Comparison of ENCODE assay signal across 1 cellular context in genomic region chr17:21272881-21273839, GRCh38.
A peak's percentile ranks its signal among the peaks of the same experiment; 100 is the strongest.
TF ChIP-seq lines count a peak whose summit lies in the region.

No MANE protein-coding gene starts in this region.

TF ChIP-seq in K562, 482 proteins besides CTCF, POLR2A, EP300 and RAD21 (continued from another document):
- no peak for TF ChIP-seq CLOCK (CRISPR knock-in tag; IDR thresholded peaks at IDR 0.05; ENCODE audit: borderline replicate concordance)
- peak; percentile 57; the same call in 1 of the 2 replicates for TF ChIP-seq SOX6 (IDR thresholded peaks at IDR 0.05)
- TF ChIP-seq ZNF274 (IDR thresholded peaks at IDR 0.05; ENCODE audit: borderline replicate concordance, low read depth, low read length) = no peak
- no peak for TF ChIP-seq ZBTB1 (CRISPR knock-in tag; IDR thresholded peaks at IDR 0.05; ENCODE audit: borderline replicate concordance, low read depth)
- TF ChIP-seq PTRF (tag; IDR thresholded peaks at IDR 0.05) = no peak
- TF ChIP-seq MCM3 (IDR thresholded peaks at IDR 0.05) = no peak
- 0 out of 2 replicates have a peak, but pooled peaks have one; percentile 29 for TF ChIP-seq MTA1 (IDR thresholded peaks at IDR 0.05; ENCODE audit: borderline replicate concordance)
- no peak for TF ChIP-seq FOXK1 (CRISPR knock-in tag; IDR thresholded peaks at IDR 0.05; ENCODE audit: borderline replicate concordance)
- 0 out of 2 replicates have a peak, but pooled peaks have one; percentile 11 for TF ChIP-seq MYC (IDR thresholded peaks at IDR 0.05; ENCODE audit: low read depth, low read length)
- no peak for TF ChIP-seq MYC (CRISPR knock-in tag; IDR thresholded peaks at IDR 0.05; ENCODE audit: borderline replicate concordance, low read depth)
- no peak for TF ChIP-seq ZNF717 (CRISPR knock-in tag; IDR thresholded peaks at IDR 0.05)
- peak; percentile 39; the same call in 1 of the 2 replicates for TF ChIP-seq PML (IDR thresholded peaks at IDR 0.05; ENCODE audit: low read length)
- TF ChIP-seq, protein P1, sequence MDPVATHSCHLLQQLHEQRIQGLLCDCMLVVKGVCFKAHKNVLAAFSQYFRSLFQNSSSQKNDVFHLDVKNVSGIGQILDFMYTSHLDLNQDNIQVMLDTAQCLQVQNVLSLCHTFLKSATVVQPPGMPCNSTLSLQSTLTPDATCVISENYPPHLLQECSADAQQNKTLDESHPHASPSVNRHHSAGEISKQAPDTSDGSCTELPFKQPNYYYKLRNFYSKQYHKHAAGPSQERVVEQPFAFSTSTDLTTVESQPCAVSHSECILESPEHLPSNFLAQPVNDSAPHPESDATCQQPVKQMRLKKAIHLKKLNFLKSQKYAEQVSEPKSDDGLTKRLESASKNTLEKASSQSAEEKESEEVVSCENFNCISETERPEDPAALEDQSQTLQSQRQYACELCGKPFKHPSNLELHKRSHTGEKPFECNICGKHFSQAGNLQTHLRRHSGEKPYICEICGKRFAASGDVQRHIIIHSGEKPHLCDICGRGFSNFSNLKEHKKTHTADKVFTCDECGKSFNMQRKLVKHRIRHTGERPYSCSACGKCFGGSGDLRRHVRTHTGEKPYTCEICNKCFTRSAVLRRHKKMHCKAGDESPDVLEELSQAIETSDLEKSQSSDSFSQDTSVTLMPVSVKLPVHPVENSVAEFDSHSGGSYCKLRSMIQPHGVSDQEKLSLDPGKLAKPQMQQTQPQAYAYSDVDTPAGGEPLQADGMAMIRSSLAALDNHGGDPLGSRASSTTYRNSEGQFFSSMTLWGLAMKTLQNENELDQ (CRISPR knock-in tag; IDR thresholded peaks at IDR 0.05; ENCODE audit: borderline replicate concordance) = no peak
- TF ChIP-seq ZC3H4 (CRISPR knock-in tag; IDR thresholded peaks at IDR 0.05; ENCODE audit: borderline replicate concordance) = no peak
- 0 out of 2 replicates have a peak, but pooled peaks have one; percentile 17 for TF ChIP-seq CREB1 (IDR thresholded peaks at IDR 0.05)
- TF ChIP-seq CREB1 (CRISPR knock-in tag; IDR thresholded peaks at IDR 0.05) = no peak
- peak; percentile 72 for TF ChIP-seq MTA2 (IDR thresholded peaks at IDR 0.05; ENCODE audit: low read depth)
- TF ChIP-seq CBFA2T2 (conservative IDR thresholded peaks at IDR 0.05) = peak; percentile 89
- TF ChIP-seq KLF13 (tag; IDR thresholded peaks at IDR 0.05; ENCODE audit: borderline replicate concordance, low read depth) = no peak
- TF ChIP-seq THAP12 (CRISPR knock-in tag; IDR thresholded peaks at IDR 0.05) = no peak
- TF ChIP-seq ADNP (tag; IDR thresholded peaks at IDR 0.05) = peak; percentile 50; the same call in 1 of the 2 replicates
- TF ChIP-seq CXXC5 (CRISPR knock-in tag; IDR thresholded peaks at IDR 0.05) = peak; percentile 45; the same call in 1 of the 2 replicates
- TF ChIP-seq NR4A1 (CRISPR knock-in tag; IDR thresholded peaks at IDR 0.05) = no peak
- TF ChIP-seq NR4A1 (tag; IDR thresholded peaks at IDR 0.05) = 0 out of 2 replicates have a peak, but pooled peaks have one; percentile 16
- peak; percentile 49; the same call in 1 of the 2 replicates for TF ChIP-seq PHB2 (IDR thresholded peaks at IDR 0.05; ENCODE audit: low read depth)
- peak; percentile 61 for TF ChIP-seq L3MBTL2 (IDR thresholded peaks at IDR 0.05)
- no peak for TF ChIP-seq SMC3 (conservative IDR thresholded peaks at IDR 0.05; ENCODE audit: insufficient read depth, low read depth, low read length)
- no peak for TF ChIP-seq BMI1 (IDR thresholded peaks at IDR 0.05; ENCODE audit: low read length)
- TF ChIP-seq JUND (IDR thresholded peaks at IDR 0.05; ENCODE audit: borderline replicate concordance, low read depth, low read length) = peak; percentile 75; the same call in 1 of the 2 replicates
- TF ChIP-seq JUND (tag; IDR thresholded peaks at IDR 0.05; ENCODE audit: borderline replicate concordance, low read depth, low read length) = peak; percentile 62; the same call in 2 of the 3 replicates
- peak; percentile 89 for TF ChIP-seq DPF2 (IDR thresholded peaks at IDR 0.05)
- peak; percentile 46; the same call in 1 of the 2 replicates for TF ChIP-seq STAT5A (IDR thresholded peaks at IDR 0.05; ENCODE audit: borderline replicate concordance, low read length)
- TF ChIP-seq LEF1 (IDR thresholded peaks at IDR 0.05) = 0 out of 2 replicates have a peak, but pooled peaks have one; percentile 27
- TF ChIP-seq TCFL5 (CRISPR knock-in tag; conservative IDR thresholded peaks at IDR 0.05) = no peak
- no peak for TF ChIP-seq MXI1 (IDR thresholded peaks at IDR 0.05; ENCODE audit: low read depth, low read length)
- peak; percentile 23; the same call in 1 of the 2 replicates for TF ChIP-seq ZEB2 (IDR thresholded peaks at IDR 0.05)
- TF ChIP-seq ZNF512 (tag; IDR thresholded peaks at IDR 0.05) = no peak
- TF ChIP-seq, protein P2, sequence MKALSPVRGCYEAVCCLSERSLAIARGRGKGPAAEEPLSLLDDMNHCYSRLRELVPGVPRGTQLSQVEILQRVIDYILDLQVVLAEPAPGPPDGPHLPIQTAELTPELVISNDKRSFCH (CRISPR knock-in tag; IDR thresholded peaks at IDR 0.05) = no peak
- TF ChIP-seq, protein P2 (tag; IDR thresholded peaks at IDR 0.05) = no peak
- TF ChIP-seq EP400 (IDR thresholded peaks at IDR 0.05) = peak; percentile 46; the same call in 1 of the 2 replicates
- no peak for TF ChIP-seq SIRT6 (IDR thresholded peaks at IDR 0.05; ENCODE audit: low read depth, low read length)
- TF ChIP-seq ILK (tag; IDR thresholded peaks at IDR 0.05; ENCODE audit: borderline replicate concordance, low read depth) = no peak
- no peak for TF ChIP-seq ZNF444 (CRISPR knock-in tag; IDR thresholded peaks at IDR 0.05)
- TF ChIP-seq ZC3H8 (IDR thresholded peaks at IDR 0.05) = no peak
- TF ChIP-seq NFIC (IDR thresholded peaks at IDR 0.05) = peak; percentile 96
- no peak for TF ChIP-seq SRSF7 (optimal IDR thresholded peaks at IDR 0.05; ENCODE audit: low read depth, low read length)
- TF ChIP-seq PCBP1 (IDR thresholded peaks at IDR 0.05; ENCODE audit: low read depth, low read length, poor library complexity, severe bottlenecking) = no peak
- TF ChIP-seq HDAC1 (IDR thresholded peaks at IDR 0.05) = peak in 1 of 2 experiments; percentile 43; a peak in 2 of 4 replicates
- TF ChIP-seq, protein P3, sequence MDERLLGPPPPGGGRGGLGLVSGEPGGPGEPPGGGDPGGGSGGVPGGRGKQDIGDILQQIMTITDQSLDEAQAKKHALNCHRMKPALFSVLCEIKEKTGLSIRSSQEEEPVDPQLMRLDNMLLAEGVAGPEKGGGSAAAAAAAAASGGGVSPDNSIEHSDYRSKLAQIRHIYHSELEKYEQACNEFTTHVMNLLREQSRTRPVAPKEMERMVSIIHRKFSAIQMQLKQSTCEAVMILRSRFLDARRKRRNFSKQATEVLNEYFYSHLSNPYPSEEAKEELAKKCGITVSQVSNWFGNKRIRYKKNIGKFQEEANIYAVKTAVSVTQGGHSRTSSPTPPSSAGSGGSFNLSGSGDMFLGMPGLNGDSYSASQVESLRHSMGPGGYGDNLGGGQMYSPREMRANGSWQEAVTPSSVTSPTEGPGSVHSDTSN (CRISPR knock-in tag; IDR thresholded peaks at IDR 0.05; ENCODE audit: low read depth) = peak; percentile 76
- TF ChIP-seq, protein P3 (tag; conservative IDR thresholded peaks at IDR 0.05; ENCODE audit: low read depth) = peak; percentile 88
- TF ChIP-seq ATF7 (IDR thresholded peaks at IDR 0.05) = peak; percentile 83
